30 cellular contexts compared by ENCODE assay signal in the genomic region with DNA sequence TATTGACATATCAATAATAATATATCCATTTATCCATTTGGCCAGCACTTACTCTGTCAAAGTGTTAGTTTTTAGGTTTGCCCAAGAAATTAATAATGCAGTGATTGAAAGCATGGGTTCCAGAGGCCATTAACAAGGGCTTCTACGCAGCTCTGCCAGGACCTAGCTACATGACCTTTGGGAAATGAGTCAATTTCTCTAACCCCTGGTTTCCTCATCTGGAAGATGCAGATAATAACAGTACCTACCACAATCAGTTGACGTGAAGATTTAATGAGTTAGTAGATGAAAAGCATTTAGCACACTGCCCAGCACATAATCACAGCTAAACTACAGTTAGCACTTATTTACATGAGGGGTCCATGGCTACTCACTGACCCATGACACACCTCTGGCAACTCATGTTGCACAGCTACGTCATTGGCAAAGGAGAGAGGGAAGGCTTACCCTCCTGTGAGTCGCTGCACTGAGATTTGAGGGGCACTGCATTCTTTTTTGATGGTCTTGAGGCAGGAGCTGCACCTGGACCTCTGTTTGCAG.
"Had no signal": no experiment of that assay in that cellular context is flagged by ENCODE, and none has a peak within 500 bp of the region (broad histone marks: within the 10 kb centered on the region; RNA-seq: fewer than 3 reads in every experiment).

No MANE protein-coding gene starts in this region.

- DNase-seq: activated CD4-positive, alpha-beta memory T cell treated with anti-CD3 and anti-CD28 coated beads for 36 hours; activated CD4-positive, alpha-beta T cell treated with anti-CD3 and anti-CD28 coated beads for 36 hours; activated CD4-positive, alpha-beta T cell treated with anti-CD3 and anti-CD28 coated beads, Interleukin-2, amount 10 ng/mL, durations not matched to agents 24 days and 14 days; activated CD4-positive, CD25-positive, alpha-beta regulatory T cell; activated CD4-positive, CD25-positive, alpha-beta regulatory T cell treated with anti-CD3 and anti-CD28 coated beads, Interleukin-2, amount 50 U/mL, for 72 hours; activated CD8-positive, alpha-beta memory T cell treated with anti-CD3 and anti-CD28 coated beads, Interleukin-2, amount 50 U/mL, for 48 hours; activated CD8-positive, alpha-beta T cell treated with anti-CD3 and anti-CD28 coated beads, Interleukin-2, amount 10 ng/mL, durations not matched to agents 7 days and 5 days; activated gamma-delta T cell treated with Interleukin-2 at 50 U/mL for 16 hours; activated naive CD4-positive, alpha-beta T cell treated with anti-CD3 and anti-CD28 coated beads, Interleukin-2, amount 50 U/mL, for 16 hours; activated naive CD4-positive, alpha-beta T cell treated with Interleukin-2 at 50 U/mL for 16 hours; activated T-cell treated with anti-CD3 and anti-CD28 coated beads for 4 hours; activated T-cell treated with anti-CD3 and anti-CD28 coated beads, Interleukin-2, amount 50 U/mL, for 24 hours; activated T-cell treated with anti-CD3 and anti-CD28 coated beads, Interleukin-2, amount 50 U/mL, for 72 hours; amniotic stem cell; anterior cingulate cortex; brain microvascular endothelial cell; caudate nucleus; cortex of kidney; dorsolateral prefrontal cortex; effector memory CD4-positive, alpha-beta T cell; endodermal cell; erythroblast; foreskin keratinocyte; gastrocnemius medialis; glutamatergic neuron; heart right ventricle; T-helper 2 cell had no signal

- ATAC-seq: activated CD4-positive, alpha-beta T cell treated with anti-CD3 and anti-CD28 coated beads for 36 hours; activated CD8-positive, alpha-beta T cell treated with anti-CD3 and anti-CD28 coated beads, Interleukin-2, amount 10 ng/mL, durations not matched to agents 7 days and 5 days; activated T-cell treated with anti-CD3 and anti-CD28 coated beads, Interleukin-2, amount 50 U/mL, for 72 hours; foreskin keratinocyte; gastrocnemius medialis; heart right ventricle had no signal

- H3K27ac ChIP-seq: brain microvascular endothelial cell, dorsolateral prefrontal cortex, esophagus muscularis mucosa, foreskin keratinocyte, gastrocnemius medialis, heart right ventricle had no signal

- FAIRE-seq: astrocyte, colon had no signal

- H3K4me3 ChIP-seq: dorsolateral prefrontal cortex, esophagus muscularis mucosa, gastrocnemius medialis, heart right ventricle had no signal

- H3K36me3 ChIP-seq: brain microvascular endothelial cell, esophagus muscularis mucosa, gastrocnemius medialis, heart right ventricle had no signal

- H3K9me3 ChIP-seq: esophagus muscularis mucosa, gastrocnemius medialis, heart right ventricle had no signal

- H3K4me1 ChIP-seq: esophagus muscularis mucosa, foreskin keratinocyte, gastrocnemius medialis, heart right ventricle had no signal

- H3K27me3 ChIP-seq: brain microvascular endothelial cell, esophagus muscularis mucosa, gastrocnemius medialis, heart right ventricle had no signal
